Comparison of ENCODE assay signal across 1 cellular context in genomic region chr18:65942103-65942502, GRCh38.
TF ChIP-seq lines count a peak whose summit lies in the region.

No MANE protein-coding gene starts in this region.

TF ChIP-seq in GM23338, 12 proteins besides CTCF, POLR2A, EP300 and RAD21 (continued from another document):
- TF ChIP-seq ZNF462 (CRISPR knock-in tag; IDR thresholded peaks at IDR 0.05) (no peak), EZH2phosphoT487 (IDR thresholded peaks at IDR 0.05; ENCODE audit: unreplicated experiment) (no peak), POLR2AphosphoS5 (IDR thresholded peaks at IDR 0.05; ENCODE audit: low read depth) (no peak), NANOG (IDR thresholded peaks at IDR 0.05; ENCODE audit: borderline replicate concordance) (no peak), EZH2 (IDR thresholded peaks at IDR 0.05; ENCODE audit: low read depth, unreplicated experiment) (no peak), STAT1 (IDR thresholded peaks at IDR 0.05; ENCODE audit: unreplicated experiment) (no peak), ETS1 (IDR thresholded peaks at IDR 0.05) (no peak), JUNB (IDR thresholded peaks at IDR 0.05; ENCODE audit: unreplicated experiment) (no peak)
- TF ChIP-seq, protein P1, sequence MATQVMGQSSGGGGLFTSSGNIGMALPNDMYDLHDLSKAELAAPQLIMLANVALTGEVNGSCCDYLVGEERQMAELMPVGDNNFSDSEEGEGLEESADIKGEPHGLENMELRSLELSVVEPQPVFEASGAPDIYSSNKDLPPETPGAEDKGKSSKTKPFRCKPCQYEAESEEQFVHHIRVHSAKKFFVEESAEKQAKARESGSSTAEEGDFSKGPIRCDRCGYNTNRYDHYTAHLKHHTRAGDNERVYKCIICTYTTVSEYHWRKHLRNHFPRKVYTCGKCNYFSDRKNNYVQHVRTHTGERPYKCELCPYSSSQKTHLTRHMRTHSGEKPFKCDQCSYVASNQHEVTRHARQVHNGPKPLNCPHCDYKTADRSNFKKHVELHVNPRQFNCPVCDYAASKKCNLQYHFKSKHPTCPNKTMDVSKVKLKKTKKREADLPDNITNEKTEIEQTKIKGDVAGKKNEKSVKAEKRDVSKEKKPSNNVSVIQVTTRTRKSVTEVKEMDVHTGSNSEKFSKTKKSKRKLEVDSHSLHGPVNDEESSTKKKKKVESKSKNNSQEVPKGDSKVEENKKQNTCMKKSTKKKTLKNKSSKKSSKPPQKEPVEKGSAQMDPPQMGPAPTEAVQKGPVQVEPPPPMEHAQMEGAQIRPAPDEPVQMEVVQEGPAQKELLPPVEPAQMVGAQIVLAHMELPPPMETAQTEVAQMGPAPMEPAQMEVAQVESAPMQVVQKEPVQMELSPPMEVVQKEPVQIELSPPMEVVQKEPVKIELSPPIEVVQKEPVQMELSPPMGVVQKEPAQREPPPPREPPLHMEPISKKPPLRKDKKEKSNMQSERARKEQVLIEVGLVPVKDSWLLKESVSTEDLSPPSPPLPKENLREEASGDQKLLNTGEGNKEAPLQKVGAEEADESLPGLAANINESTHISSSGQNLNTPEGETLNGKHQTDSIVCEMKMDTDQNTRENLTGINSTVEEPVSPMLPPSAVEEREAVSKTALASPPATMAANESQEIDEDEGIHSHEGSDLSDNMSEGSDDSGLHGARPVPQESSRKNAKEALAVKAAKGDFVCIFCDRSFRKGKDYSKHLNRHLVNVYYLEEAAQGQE (IDR thresholded peaks at IDR 0.05; ENCODE audit: unreplicated experiment) = no peak
TF ChIP-seq in GM23338: peak in this region for 0.
